ENCODE assay signal across 8 cellular contexts in the genomic region with DNA sequence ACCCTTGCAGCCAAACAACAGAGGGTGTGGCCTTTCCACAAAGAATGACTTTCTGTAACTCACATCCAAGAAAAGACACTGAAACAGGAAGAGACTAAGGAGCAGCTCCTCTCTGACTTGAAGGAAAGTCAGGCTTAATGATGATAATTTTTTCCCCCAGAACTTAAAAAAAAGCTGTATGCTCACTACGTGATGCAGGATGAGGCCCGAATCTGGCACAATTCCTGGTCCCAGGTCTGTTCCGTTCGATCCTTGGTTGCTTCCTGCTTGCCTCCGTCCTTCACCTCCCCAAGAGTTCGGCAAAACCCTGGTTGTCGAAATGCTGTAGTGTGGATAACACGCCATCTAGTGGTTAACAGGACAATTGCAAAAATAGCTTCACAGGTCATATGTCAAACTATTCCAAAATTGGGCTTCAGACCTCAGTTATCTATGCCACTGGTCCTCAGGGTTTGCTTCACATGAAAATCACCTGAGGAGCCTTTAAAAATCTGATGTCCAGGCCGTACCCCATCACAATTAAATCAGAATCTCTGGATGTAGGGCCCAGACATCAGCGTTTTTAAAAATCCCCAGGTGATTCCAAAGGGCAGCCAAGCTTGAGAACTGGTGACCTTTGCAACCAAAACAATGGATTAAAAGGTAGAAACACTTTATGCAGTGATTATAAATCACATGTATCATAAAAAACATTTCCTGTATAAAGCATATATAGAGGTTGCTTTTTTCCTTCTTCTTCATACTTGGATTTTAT. TPM values are rescaled to one million over a fixed set of nuclear protein-coding genes. Genes with fewer than 3 reads are reported as not detected.
A peak's percentile ranks its signal among the peaks of the same experiment; 100 is the strongest.
DNase-seq lines count a peak whose midpoint lies in the region; ATAC-seq, FAIRE-seq and TF ChIP-seq lines count a peak whose summit lies in the region.

No MANE protein-coding gene starts in this region.

- H3K4me1 ChIP-seq in ACC112 (ENCODE audit: control insufficient read depth, insufficient read depth, low read length, unreplicated experiment) = no peaks in the 10 kb centered on the region
- H3K4me1 ChIP-seq in skeletal muscle satellite cell (ENCODE audit: control insufficient read depth, insufficient read depth, low read length) = no peaks in the 10 kb centered on the region

- no peaks in the 10 kb centered on the region for H3K9me3 Mint-ChIP-seq in immature natural killer cell

- H3K4me3 ChIP-seq in ACC112 (ENCODE audit: low read depth, low read length) (peak overlapping the region; percentile 73), skeletal muscle satellite cell (ENCODE audit: low read length) (peak overlapping the region; percentile 59)

- peaks cover 4 to 12% of the 10 kb centered on the region in 2 donors for H3K4me1 Mint-ChIP-seq in immature natural killer cell

- peak overlapping the region; percentile 73 to 89 (median 83) for H3K4me3 Mint-ChIP-seq in immature natural killer cell

- peak overlapping the region; percentile 65 for H3K9ac ChIP-seq in skeletal muscle satellite cell (ENCODE audit: low read depth, low read length)

- peaks cover 3 to 10% (median 5%) of the 10 kb centered on the region in 3 donors for H3K27me3 Mint-ChIP-seq in immature natural killer cell (ENCODE audit: low read depth in 3 of 3)

- FAIRE-seq in GM12891 (lab: Jason Lieb, UNC) = peak; percentile 93

- H3K27ac ChIP-seq in ACC112 (ENCODE audit: low read depth, low read length) = no peak overlapping the region

- H3K27ac Mint-ChIP-seq in immature natural killer cell = peak overlapping the region in 2 of 6 donors; percentile 35 to 76

- ATAC-seq in HG02852 (IDR thresholded peaks at IDR 0.05; ENCODE audit: unreplicated experiment) = peak; percentile 84

- H3K9me3 ChIP-seq in skeletal muscle satellite cell (replicated peaks; ENCODE audit: low read length) = no peaks in the 10 kb centered on the region

- DNase-seq in GM12891 (ENCODE audit: insufficient read length, low spot score) (peak; percentile 37), NCI-H128 (lab: John Stamatoyannopoulos, UW; ENCODE audit: unreplicated experiment) (peak; percentile 38), SW 1271 (lab: John Stamatoyannopoulos, UW) (peak; percentile 55 to 89), T47D (ENCODE audit: low read depth in 1 of 2, low spot score in 1 of 2) (peak; percentile 54 to 87), immature natural killer cell (peak; percentile 55 to 62 (median 58))

- in situ Hi-C loops in T47D (cut with HindIII; ENCODE audit: low pct_unique_long_range_greater_than_20kb, low sequenced_read_pairs) = no loop called here

- no peaks in the 10 kb centered on the region for H3K79me2 ChIP-seq in ACC112 (ENCODE audit: control insufficient read depth, insufficient read depth, low read length, unreplicated experiment)

- no peaks in the 10 kb centered on the region for H3K36me3 Mint-ChIP-seq in immature natural killer cell

- no peaks in the 10 kb centered on the region for H3K27me3 ChIP-seq in ACC112 (ENCODE audit: insufficient read depth, low read length)
- no peaks in the 10 kb centered on the region for H3K27me3 ChIP-seq in skeletal muscle satellite cell (ENCODE audit: control insufficient read depth, insufficient read depth, low read length)

- H2AFZ ChIP-seq in ACC112 (ENCODE audit: low read length, unreplicated experiment) = peak overlapping the region; percentile 100

- no peak for TF ChIP-seq POLR2A in GM12891 (IDR thresholded peaks at IDR 0.05; ENCODE audit: low read depth, low read length)

- peak overlapping the region; percentile 80 for H3K4me2 ChIP-seq in skeletal muscle satellite cell (ENCODE audit: low read length)

- H3K36me3 ChIP-seq in ACC112 (ENCODE audit: insufficient read depth, low read length) (no peaks in the 10 kb centered on the region), skeletal muscle satellite cell (ENCODE audit: insufficient read depth, low read length) (no peaks in the 10 kb centered on the region)

TF ChIP-seq in GM12891, 5 proteins besides CTCF, POLR2A, EP300 and RAD21:
- no peak for TF ChIP-seq PAX5 (IDR thresholded peaks at IDR 0.05; ENCODE audit: insufficient read depth, low read length, severe bottlenecking)
- no peak for TF ChIP-seq SPI1 (IDR thresholded peaks at IDR 0.05; ENCODE audit: low read depth, low read length)
- no peak for TF ChIP-seq TAF1 (IDR thresholded peaks at IDR 0.05; ENCODE audit: low read depth, low read length)
- TF ChIP-seq POLR2AphosphoS5 (IDR thresholded peaks at IDR 0.05; ENCODE audit: low read depth, low read length) = no peak
- no peak for TF ChIP-seq POU2F2 (IDR thresholded peaks at IDR 0.05; ENCODE audit: low read depth, low read length)

RNA-seq across cellular contexts. Expression of a gene that starts 28.1 kb away (rescaled TPM):
- polyA plus RNA-seq in GM12891 (2012; ENCODE audit: low read depth, missing spikeins) = 0.44 TPM
- not detected for polyA plus RNA-seq in immature natural killer cell
- 0.66 and 1.0 TPM in 2 replicates for total RNA-seq in skeletal muscle satellite cell (2012; rRNA removed)
